Comparison of ENCODE assay signal across 2 cellular contexts in the genomic region with DNA sequence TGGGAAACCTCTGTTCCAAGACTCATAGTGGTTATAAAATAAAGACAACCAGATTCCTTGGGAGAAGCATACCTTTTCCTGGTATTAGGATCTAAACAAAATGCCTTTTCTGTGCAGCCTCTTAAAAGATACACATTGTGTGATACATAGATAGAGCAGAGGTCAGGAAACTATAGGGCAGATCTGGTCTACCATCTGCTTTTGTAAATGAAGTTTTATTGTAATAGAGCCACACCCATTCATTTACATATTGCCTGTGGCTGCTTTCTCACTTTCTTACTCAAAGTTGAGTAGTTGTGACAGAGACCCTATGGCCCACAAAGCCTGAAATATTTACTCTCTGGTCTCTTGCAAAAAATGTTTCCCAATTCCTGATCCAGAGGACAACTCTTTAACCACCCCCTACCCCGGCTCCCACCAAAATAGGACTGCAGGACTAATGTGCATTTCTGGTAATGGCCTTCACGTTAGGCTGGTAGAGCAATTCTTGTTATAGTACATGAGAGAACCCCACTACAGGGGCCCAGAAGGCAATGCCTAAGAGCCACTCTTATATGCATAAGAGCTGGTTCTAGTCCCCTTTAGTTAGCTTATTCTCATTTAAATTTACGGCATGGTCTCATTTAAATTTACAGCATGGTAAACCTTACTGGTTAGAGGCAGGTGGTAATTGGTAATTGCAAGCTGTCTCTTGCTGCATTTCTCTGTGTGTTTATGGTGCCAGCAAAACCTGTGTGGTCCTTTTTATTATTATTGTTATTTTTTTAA.
A peak's percentile ranks its signal among the peaks of the same experiment; 100 is the strongest.
TF ChIP-seq lines count a peak whose summit lies in the region.

No MANE protein-coding gene starts in this region.

TF ChIP-seq in GM23338, 12 proteins besides CTCF, POLR2A, EP300 and RAD21 (continues in another document):
- no peak for TF ChIP-seq STAT1 (IDR thresholded peaks at IDR 0.05; ENCODE audit: unreplicated experiment)
- no peak for TF ChIP-seq EZH2 (IDR thresholded peaks at IDR 0.05; ENCODE audit: low read depth, unreplicated experiment)
- TF ChIP-seq POLR2AphosphoS5 (IDR thresholded peaks at IDR 0.05; ENCODE audit: low read depth), result no peak
- TF ChIP-seq, protein P1, sequence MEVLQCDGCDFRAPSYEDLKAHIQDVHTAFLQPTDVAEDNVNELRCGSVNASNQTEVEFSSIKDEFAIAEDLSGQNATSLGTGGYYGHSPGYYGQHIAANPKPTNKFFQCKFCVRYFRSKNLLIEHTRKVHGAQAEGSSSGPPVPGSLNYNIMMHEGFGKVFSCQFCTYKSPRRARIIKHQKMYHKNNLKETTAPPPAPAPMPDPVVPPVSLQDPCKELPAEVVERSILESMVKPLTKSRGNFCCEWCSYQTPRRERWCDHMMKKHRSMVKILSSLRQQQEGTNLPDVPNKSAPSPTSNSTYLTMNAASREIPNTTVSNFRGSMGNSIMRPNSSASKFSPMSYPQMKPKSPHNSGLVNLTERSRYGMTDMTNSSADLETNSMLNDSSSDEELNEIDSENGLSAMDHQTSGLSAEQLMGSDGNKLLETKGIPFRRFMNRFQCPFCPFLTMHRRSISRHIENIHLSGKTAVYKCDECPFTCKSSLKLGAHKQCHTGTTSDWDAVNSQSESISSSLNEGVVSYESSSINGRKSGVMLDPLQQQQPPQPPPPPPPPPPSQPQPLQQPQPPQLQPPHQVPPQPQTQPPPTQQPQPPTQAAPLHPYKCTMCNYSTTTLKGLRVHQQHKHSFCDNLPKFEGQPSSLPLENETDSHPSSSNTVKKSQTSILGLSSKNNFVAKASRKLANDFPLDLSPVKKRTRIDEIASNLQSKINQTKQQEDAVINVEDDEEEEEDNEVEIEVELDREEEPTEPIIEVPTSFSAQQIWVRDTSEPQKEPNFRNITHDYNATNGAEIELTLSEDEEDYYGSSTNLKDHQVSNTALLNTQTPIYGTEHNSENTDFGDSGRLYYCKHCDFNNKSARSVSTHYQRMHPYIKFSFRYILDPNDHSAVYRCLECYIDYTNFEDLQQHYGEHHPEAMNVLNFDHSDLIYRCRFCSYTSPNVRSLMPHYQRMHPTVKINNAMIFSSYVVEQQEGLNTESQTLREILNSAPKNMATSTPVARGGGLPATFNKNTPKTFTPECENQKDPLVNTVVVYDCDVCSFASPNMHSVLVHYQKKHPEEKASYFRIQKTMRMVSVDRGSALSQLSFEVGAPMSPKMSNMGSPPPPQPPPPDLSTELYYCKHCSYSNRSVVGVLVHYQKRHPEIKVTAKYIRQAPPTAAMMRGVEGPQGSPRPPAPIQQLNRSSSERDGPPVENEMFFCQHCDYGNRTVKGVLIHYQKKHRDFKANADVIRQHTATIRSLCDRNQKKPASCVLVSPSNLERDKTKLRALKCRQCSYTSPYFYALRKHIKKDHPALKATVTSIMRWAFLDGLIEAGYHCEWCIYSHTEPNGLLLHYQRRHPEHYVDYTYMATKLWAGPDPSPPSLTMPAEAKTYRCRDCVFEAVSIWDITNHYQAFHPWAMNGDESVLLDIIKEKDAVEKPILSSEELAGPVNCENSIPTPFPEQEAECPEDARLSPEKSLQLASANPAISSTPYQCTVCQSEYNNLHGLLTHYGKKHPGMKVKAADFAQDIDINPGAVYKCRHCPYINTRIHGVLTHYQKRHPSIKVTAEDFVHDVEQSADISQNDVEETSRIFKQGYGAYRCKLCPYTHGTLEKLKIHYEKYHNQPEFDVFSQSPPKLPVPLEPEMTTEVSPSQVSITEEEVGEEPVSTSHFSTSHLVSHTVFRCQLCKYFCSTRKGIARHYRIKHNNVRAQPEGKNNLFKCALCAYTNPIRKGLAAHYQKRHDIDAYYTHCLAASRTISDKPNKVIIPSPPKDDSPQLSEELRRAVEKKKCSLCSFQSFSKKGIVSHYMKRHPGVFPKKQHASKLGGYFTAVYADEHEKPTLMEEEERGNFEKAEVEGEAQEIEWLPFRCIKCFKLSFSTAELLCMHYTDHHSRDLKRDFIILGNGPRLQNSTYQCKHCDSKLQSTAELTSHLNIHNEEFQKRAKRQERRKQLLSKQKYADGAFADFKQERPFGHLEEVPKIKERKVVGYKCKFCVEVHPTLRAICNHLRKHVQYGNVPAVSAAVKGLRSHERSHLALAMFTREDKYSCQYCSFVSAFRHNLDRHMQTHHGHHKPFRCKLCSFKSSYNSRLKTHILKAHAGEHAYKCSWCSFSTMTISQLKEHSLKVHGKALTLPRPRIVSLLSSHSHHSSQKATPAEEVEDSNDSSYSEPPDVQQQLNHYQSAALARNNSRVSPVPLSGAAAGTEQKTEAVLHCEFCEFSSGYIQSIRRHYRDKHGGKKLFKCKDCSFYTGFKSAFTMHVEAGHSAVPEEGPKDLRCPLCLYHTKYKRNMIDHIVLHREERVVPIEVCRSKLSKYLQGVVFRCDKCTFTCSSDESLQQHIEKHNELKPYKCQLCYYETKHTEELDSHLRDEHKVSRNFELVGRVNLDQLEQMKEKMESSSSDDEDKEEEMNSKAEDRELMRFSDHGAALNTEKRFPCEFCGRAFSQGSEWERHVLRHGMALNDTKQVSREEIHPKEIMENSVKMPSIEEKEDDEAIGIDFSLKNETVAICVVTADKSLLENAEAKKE (CRISPR knock-in tag; IDR thresholded peaks at IDR 0.05), result no peak
- TF ChIP-seq NANOG (IDR thresholded peaks at IDR 0.05; ENCODE audit: borderline replicate concordance), result no peak
- TF ChIP-seq, protein P2, sequence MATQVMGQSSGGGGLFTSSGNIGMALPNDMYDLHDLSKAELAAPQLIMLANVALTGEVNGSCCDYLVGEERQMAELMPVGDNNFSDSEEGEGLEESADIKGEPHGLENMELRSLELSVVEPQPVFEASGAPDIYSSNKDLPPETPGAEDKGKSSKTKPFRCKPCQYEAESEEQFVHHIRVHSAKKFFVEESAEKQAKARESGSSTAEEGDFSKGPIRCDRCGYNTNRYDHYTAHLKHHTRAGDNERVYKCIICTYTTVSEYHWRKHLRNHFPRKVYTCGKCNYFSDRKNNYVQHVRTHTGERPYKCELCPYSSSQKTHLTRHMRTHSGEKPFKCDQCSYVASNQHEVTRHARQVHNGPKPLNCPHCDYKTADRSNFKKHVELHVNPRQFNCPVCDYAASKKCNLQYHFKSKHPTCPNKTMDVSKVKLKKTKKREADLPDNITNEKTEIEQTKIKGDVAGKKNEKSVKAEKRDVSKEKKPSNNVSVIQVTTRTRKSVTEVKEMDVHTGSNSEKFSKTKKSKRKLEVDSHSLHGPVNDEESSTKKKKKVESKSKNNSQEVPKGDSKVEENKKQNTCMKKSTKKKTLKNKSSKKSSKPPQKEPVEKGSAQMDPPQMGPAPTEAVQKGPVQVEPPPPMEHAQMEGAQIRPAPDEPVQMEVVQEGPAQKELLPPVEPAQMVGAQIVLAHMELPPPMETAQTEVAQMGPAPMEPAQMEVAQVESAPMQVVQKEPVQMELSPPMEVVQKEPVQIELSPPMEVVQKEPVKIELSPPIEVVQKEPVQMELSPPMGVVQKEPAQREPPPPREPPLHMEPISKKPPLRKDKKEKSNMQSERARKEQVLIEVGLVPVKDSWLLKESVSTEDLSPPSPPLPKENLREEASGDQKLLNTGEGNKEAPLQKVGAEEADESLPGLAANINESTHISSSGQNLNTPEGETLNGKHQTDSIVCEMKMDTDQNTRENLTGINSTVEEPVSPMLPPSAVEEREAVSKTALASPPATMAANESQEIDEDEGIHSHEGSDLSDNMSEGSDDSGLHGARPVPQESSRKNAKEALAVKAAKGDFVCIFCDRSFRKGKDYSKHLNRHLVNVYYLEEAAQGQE (IDR thresholded peaks at IDR 0.05; ENCODE audit: unreplicated experiment), result no peak
- TF ChIP-seq ZNF331 (CRISPR knock-in tag; IDR thresholded peaks at IDR 0.05; ENCODE audit: low read depth), result no peak

TF ChIP-seq in K562, 482 proteins besides CTCF, POLR2A, EP300 and RAD21:
- peak; percentile 35; the same call in 1 of the 2 replicates for TF ChIP-seq NCOR1 (IDR thresholded peaks at IDR 0.05)
- TF ChIP-seq CBFA2T2 (conservative IDR thresholded peaks at IDR 0.05), result 0 out of 2 replicates have a peak, but pooled peaks have one; percentile 17
- TF ChIP-seq DPF2 (IDR thresholded peaks at IDR 0.05), result peak; percentile 30; the same call in 1 of the 2 replicates
- TF ChIP-seq, protein P3, sequence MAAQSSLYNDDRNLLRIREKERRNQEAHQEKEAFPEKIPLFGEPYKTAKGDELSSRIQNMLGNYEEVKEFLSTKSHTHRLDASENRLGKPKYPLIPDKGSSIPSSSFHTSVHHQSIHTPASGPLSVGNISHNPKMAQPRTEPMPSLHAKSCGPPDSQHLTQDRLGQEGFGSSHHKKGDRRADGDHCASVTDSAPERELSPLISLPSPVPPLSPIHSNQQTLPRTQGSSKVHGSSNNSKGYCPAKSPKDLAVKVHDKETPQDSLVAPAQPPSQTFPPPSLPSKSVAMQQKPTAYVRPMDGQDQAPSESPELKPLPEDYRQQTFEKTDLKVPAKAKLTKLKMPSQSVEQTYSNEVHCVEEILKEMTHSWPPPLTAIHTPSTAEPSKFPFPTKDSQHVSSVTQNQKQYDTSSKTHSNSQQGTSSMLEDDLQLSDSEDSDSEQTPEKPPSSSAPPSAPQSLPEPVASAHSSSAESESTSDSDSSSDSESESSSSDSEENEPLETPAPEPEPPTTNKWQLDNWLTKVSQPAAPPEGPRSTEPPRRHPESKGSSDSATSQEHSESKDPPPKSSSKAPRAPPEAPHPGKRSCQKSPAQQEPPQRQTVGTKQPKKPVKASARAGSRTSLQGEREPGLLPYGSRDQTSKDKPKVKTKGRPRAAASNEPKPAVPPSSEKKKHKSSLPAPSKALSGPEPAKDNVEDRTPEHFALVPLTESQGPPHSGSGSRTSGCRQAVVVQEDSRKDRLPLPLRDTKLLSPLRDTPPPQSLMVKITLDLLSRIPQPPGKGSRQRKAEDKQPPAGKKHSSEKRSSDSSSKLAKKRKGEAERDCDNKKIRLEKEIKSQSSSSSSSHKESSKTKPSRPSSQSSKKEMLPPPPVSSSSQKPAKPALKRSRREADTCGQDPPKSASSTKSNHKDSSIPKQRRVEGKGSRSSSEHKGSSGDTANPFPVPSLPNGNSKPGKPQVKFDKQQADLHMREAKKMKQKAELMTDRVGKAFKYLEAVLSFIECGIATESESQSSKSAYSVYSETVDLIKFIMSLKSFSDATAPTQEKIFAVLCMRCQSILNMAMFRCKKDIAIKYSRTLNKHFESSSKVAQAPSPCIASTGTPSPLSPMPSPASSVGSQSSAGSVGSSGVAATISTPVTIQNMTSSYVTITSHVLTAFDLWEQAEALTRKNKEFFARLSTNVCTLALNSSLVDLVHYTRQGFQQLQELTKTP (IDR thresholded peaks at IDR 0.05; ENCODE audit: low read depth in 1 of 2, partially characterized antibody in 2 of 2), result peak in 1 of 2 experiments; percentile 92
- TF ChIP-seq TAL1 (IDR thresholded peaks at IDR 0.05), result peak; percentile 69
- peak; percentile 38; the same call in 1 of the 2 replicates for TF ChIP-seq GATA2 (CRISPR knock-in tag; IDR thresholded peaks at IDR 0.05)
- peak; percentile 50; the same call in 1 of the 2 replicates for TF ChIP-seq TEAD4 (IDR thresholded peaks at IDR 0.05; ENCODE audit: low read length)
- TF ChIP-seq TEAD4 (CRISPR knock-in tag; IDR thresholded peaks at IDR 0.05; ENCODE audit: borderline replicate concordance), result no peak
- peak; percentile 54 for TF ChIP-seq TBP (optimal IDR thresholded peaks at IDR 0.05; ENCODE audit: low read depth, low read length)
- no peak for TF ChIP-seq TCFL5 (CRISPR knock-in tag; conservative IDR thresholded peaks at IDR 0.05)
- TF ChIP-seq MTA1 (IDR thresholded peaks at IDR 0.05; ENCODE audit: borderline replicate concordance), result no peak
- no peak for TF ChIP-seq ZNF780A (CRISPR knock-in tag; IDR thresholded peaks at IDR 0.05)
- TF ChIP-seq ATF7 (IDR thresholded peaks at IDR 0.05), result no peak
- TF ChIP-seq CBFA2T3 (IDR thresholded peaks at IDR 0.05), result peak; percentile 62; the same call in 1 of the 2 replicates
- TF ChIP-seq, protein P4, sequence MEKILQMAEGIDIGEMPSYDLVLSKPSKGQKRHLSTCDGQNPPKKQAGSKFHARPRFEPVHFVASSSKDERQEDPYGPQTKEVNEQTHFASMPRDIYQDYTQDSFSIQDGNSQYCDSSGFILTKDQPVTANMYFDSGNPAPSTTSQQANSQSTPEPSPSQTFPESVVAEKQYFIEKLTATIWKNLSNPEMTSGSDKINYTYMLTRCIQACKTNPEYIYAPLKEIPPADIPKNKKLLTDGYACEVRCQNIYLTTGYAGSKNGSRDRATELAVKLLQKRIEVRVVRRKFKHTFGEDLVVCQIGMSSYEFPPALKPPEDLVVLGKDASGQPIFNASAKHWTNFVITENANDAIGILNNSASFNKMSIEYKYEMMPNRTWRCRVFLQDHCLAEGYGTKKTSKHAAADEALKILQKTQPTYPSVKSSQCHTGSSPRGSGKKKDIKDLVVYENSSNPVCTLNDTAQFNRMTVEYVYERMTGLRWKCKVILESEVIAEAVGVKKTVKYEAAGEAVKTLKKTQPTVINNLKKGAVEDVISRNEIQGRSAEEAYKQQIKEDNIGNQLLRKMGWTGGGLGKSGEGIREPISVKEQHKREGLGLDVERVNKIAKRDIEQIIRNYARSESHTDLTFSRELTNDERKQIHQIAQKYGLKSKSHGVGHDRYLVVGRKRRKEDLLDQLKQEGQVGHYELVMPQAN (IDR thresholded peaks at IDR 0.05; ENCODE audit: borderline replicate concordance), result no peak
- no peak for TF ChIP-seq NFIX (CRISPR knock-in tag; IDR thresholded peaks at IDR 0.05; ENCODE audit: low read depth)
- no peak for TF ChIP-seq PML (IDR thresholded peaks at IDR 0.05; ENCODE audit: low read length)
- TF ChIP-seq TCF3 (CRISPR knock-in tag; IDR thresholded peaks at IDR 0.05), result peak; percentile 72
- TF ChIP-seq, protein P5, sequence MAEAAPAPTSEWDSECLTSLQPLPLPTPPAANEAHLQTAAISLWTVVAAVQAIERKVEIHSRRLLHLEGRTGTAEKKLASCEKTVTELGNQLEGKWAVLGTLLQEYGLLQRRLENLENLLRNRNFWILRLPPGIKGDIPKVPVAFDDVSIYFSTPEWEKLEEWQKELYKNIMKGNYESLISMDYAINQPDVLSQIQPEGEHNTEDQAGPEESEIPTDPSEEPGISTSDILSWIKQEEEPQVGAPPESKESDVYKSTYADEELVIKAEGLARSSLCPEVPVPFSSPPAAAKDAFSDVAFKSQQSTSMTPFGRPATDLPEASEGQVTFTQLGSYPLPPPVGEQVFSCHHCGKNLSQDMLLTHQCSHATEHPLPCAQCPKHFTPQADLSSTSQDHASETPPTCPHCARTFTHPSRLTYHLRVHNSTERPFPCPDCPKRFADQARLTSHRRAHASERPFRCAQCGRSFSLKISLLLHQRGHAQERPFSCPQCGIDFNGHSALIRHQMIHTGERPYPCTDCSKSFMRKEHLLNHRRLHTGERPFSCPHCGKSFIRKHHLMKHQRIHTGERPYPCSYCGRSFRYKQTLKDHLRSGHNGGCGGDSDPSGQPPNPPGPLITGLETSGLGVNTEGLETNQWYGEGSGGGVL (CRISPR knock-in tag; IDR thresholded peaks at IDR 0.05), result no peak
- TF ChIP-seq CHCHD3 (CRISPR knock-in tag; IDR thresholded peaks at IDR 0.05), result no peak
- TF ChIP-seq, protein P6, sequence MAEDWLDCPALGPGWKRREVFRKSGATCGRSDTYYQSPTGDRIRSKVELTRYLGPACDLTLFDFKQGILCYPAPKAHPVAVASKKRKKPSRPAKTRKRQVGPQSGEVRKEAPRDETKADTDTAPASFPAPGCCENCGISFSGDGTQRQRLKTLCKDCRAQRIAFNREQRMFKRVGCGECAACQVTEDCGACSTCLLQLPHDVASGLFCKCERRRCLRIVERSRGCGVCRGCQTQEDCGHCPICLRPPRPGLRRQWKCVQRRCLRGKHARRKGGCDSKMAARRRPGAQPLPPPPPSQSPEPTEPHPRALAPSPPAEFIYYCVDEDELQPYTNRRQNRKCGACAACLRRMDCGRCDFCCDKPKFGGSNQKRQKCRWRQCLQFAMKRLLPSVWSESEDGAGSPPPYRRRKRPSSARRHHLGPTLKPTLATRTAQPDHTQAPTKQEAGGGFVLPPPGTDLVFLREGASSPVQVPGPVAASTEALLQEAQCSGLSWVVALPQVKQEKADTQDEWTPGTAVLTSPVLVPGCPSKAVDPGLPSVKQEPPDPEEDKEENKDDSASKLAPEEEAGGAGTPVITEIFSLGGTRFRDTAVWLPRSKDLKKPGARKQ (CRISPR knock-in tag; IDR thresholded peaks at IDR 0.05), result no peak
- TF ChIP-seq KDM4B (IDR thresholded peaks at IDR 0.05; ENCODE audit: borderline replicate concordance in 2 of 2, low read depth in 1 of 2), result no peak
- peak; percentile 76 for TF ChIP-seq ARID1B (IDR thresholded peaks at IDR 0.05)
- no peak for TF ChIP-seq POLR2AphosphoS2 (IDR thresholded peaks at IDR 0.05; ENCODE audit: low read length)
- TF ChIP-seq ZBED1 (IDR thresholded peaks at IDR 0.05), result no peak
- peak; percentile 58; the same call in 1 of the 2 replicates for TF ChIP-seq SOX6 (IDR thresholded peaks at IDR 0.05)
- TF ChIP-seq ZNF217 (CRISPR knock-in tag; IDR thresholded peaks at IDR 0.05), result no peak
